ENCODE assay signal across 1 cellular context in genomic region chr22:50548913-50549790, GRCh38.
TF ChIP-seq lines count a peak whose summit lies in the region.

No MANE protein-coding gene starts in this region.

TF ChIP-seq in SK-N-SH treated with all-trans-retinoic acid at 6 μM for 48 hours, 23 proteins besides CTCF, POLR2A, EP300 and RAD21 (continued from another document):
- TF ChIP-seq PATZ1 (CRISPR knock-in tag; IDR thresholded peaks at IDR 0.05; ENCODE audit: borderline replicate concordance) (no peak), ISL1 (CRISPR knock-in tag; IDR thresholded peaks at IDR 0.05) (no peak), ZNF70 (CRISPR knock-in tag; IDR thresholded peaks at IDR 0.05) (no peak)
TF ChIP-seq in SK-N-SH treated with all-trans-retinoic acid at 6 μM for 48 hours: peak in this region for 0.
